14 cellular contexts compared by ENCODE assay signal in the genomic region with DNA sequence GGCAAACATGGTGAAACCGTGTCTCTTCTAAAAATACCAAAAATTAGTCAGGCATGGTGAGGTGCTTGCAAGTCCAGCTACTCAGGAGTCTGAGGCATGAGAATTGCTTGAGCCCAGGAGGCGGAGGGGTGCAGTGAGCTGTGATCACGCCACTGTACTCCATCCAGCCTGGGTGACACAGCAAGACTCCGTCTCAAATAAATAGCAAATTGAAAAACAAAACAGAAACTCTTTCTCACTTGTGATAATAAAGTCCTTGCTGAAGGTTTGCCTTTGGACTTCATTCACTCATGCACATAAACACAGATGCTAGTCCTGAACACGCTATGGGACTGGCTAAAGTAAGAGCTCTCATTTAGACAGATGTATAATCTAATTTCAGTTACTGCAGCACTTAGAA. TPM values are rescaled to one million over a fixed set of nuclear protein-coding genes. Genes with fewer than 3 reads are reported as not detected.
DNase-seq lines count a peak whose midpoint lies in the region; ATAC-seq, FAIRE-seq and TF ChIP-seq lines count a peak whose summit lies in the region.
"Had no signal": no experiment of that assay in that cellular context is flagged by ENCODE, and none has a peak within 500 bp of the region (broad histone marks: within the 10 kb centered on the region; RNA-seq: fewer than 3 reads in every experiment).

No MANE protein-coding gene starts in this region.

- H3K79me2 ChIP-seq in HepG2 (ENCODE audit: insufficient read depth, low read length): no peaks in the 10 kb centered on the region

- CTCF ChIA-PET in HepG2 (lab: Yijun Ruan, JAX; ENCODE audit: low intra/inter-chr PET ratio, low total read pairs): no interaction called here

- in situ Hi-C loops in HepG2 (cut with HindIII; ENCODE audit: extremely low pct_ligation_motif_present, low pct_unique_long_range_greater_than_20kb): no loop called here

- intact Hi-C loops in HepG2 (cut with micrococcal nuclease; ENCODE audit: unreplicated experiment): no loop called here

- H3K4me1 ChIP-seq in tibial nerve (peaks cover 0 to 32% (median 11%) of the 10 kb centered on the region in 4 donors), HepG2 (ENCODE audit: insufficient read depth, low read length) (peaks cover 8% of the 10 kb centered on the region; the same call in 1 of the 2 replicates)

- no peak for TF ChIP-seq RAD21 in HepG2 (CRISPR knock-in tag; IDR thresholded peaks at IDR 0.05)

- H3K27me3 Mint-ChIP-seq in IgD-negative memory B cell: no peaks in the 10 kb centered on the region
- H3K27me3 Mint-ChIP-seq: natural killer cell treated with Interleukin-12 subunit alpha and Interleukin-12 subunit beta and Interleukin-15 and Interleukin-18, amount 100 ng/mL, for 72 hours had no signal

- TF ChIP-seq EP300 in tibial nerve (IDR thresholded peaks at IDR 0.05) (no peak), HepG2 (IDR thresholded peaks at IDR 0.05; ENCODE audit: low read depth in 2 of 2, low read length in 2 of 2) (no peak), HepG2 (CRISPR knock-in tag; IDR thresholded peaks at IDR 0.05; ENCODE audit: borderline replicate concordance) (no peak)

- no peak overlapping the region for H3K4me3 ChIP-seq in tibial nerve
- no peak overlapping the region for H3K4me3 ChIP-seq in HepG2 (replicated peaks in 1 of 3; ENCODE audit: insufficient read depth in 1 of 3, low read depth in 2 of 3, low read length in 3 of 3)
- H3K4me3 ChIP-seq: thoracic aorta had no signal

- WGBS in tibial nerve, 2 donors: 87 to 91% methylated on average over 5 of the region's 5 CpGs
- WGBS in HepG2 (ENCODE audit: low lambda C conversion rate): 50% methylated on average over 5 of the region's 5 CpGs

- H3K9me3 ChIP-seq in tibial nerve: no peaks in the 10 kb centered on the region
- no peaks in the 10 kb centered on the region for H3K9me3 ChIP-seq in HepG2 (ENCODE audit: low read length)
- H3K9me3 ChIP-seq: thoracic aorta had no signal

- no peaks in the 10 kb centered on the region for H4K20me1 ChIP-seq in HepG2 (ENCODE audit: insufficient read depth, low read length)

- no peak overlapping the region for H2AFZ ChIP-seq in HepG2 (ENCODE audit: low read length)

- POLR2A ChIA-PET in HepG2 (lab: Yijun Ruan, JAX): no interaction called here

- no peak overlapping the region for H3K4me2 ChIP-seq in HepG2 (ENCODE audit: low read depth, low read length)

- H3K4me3 Mint-ChIP-seq in IgD-negative memory B cell: peak overlapping the region; percentile 36 to 87 (median 50)
- H3K4me3 Mint-ChIP-seq: natural killer cell treated with Interleukin-12 subunit alpha and Interleukin-12 subunit beta and Interleukin-15 and Interleukin-18, amount 100 ng/mL, for 72 hours had no signal

- H3K36me3 ChIP-seq in tibial nerve (no peaks in the 10 kb centered on the region), HepG2 (replicated peaks in 1 of 2; ENCODE audit: control insufficient read depth in 1 of 2, insufficient read depth in 2 of 2, low read length in 2 of 2) (no peaks in the 10 kb centered on the region)
- H3K36me3 ChIP-seq: thoracic aorta had no signal

- peaks cover 4% of the 10 kb centered on the region for H3K36me3 Mint-ChIP-seq in IgD-negative memory B cell
- H3K36me3 Mint-ChIP-seq: natural killer cell treated with Interleukin-12 subunit alpha and Interleukin-12 subunit beta and Interleukin-15 and Interleukin-18, amount 100 ng/mL, for 72 hours had no signal

- H3K27ac ChIP-seq in tibial nerve: peak overlapping the region in 3 of 4 donors; percentile 29 to 70 (median 33)
- H3K27ac ChIP-seq in HepG2 (ENCODE audit: extremely low read length, insufficient read depth, low read length): no peak overlapping the region
- H3K27ac ChIP-seq: thoracic aorta had no signal

- DNase-seq in tibial nerve (ENCODE audit: low spot score in 2 of 2) (no peak), HepG2 (ENCODE audit: low spot score) (no peak), NCI-H82 treated with DMSO at 0.1 percent for 48 hours (lab: John Stamatoyannopoulos, UW; ENCODE audit: unreplicated experiment) (no peak)
- DNase-seq in stimulated activated naive CD4-positive, alpha-beta T cell (lab: John Stamatoyannopoulos, UW): no peak
- DNase-seq: activated CD4-positive, alpha-beta T cell treated with anti-CD3 and anti-CD28 coated beads for 1 hour; activated naive CD4-positive, alpha-beta T cell treated with anti-CD3 and anti-CD28 coated beads, Interleukin-2, amount 50 U/mL, for 16 hours; effector memory CD4-positive, alpha-beta T cell; HCEC 1CT; NCI-H1105 treated with DMSO at 0.1 percent for 48 hours had no signal

- H3K27me3 ChIP-seq in tibial nerve: no peaks in the 10 kb centered on the region
- no peaks in the 10 kb centered on the region for H3K27me3 ChIP-seq in HepG2 (ENCODE audit: control insufficient read depth in 1 of 2, insufficient read depth in 2 of 2, low read length in 2 of 2)

- ATAC-seq in GM19395 (IDR thresholded peaks at IDR 0.05; ENCODE audit: unreplicated experiment) (peak; percentile 71), HG02884 (IDR thresholded peaks at IDR 0.05; ENCODE audit: unreplicated experiment) (peak; percentile 60), HepG2 (no peak)
- ATAC-seq: natural killer cell treated with Interleukin-12 subunit alpha and Interleukin-12 subunit beta and Interleukin-15 and Interleukin-18, amount 100 ng/mL, for 72 hours had no signal

- TF ChIP-seq CTCF in tibial nerve (IDR thresholded peaks at IDR 0.05) (no peak), HepG2 (CRISPR knock-in tag; IDR thresholded peaks at IDR 0.05) (no peak)

- no peaks in the 10 kb centered on the region for H3K9me3 Mint-ChIP-seq in IgD-negative memory B cell

- peaks cover 31 to 45% (median 31%) of the 10 kb centered on the region in 3 donors for H3K4me1 Mint-ChIP-seq in IgD-negative memory B cell

- no TSS peak for BruUV-seq in HepG2 (replicated peaks; lab: Mats Ljungman, UMichigan)

- no peak for FAIRE-seq in HepG2 (lab: Jason Lieb, UNC)

- TF ChIP-seq POLR2A in tibial nerve (IDR thresholded peaks at IDR 0.05) (no peak), HepG2 (IDR thresholded peaks at IDR 0.05; ENCODE audit: insufficient read depth in 1 of 2, low read depth in 2 of 2, low read length in 2 of 2) (no peak)

- H3K9ac ChIP-seq in HepG2 (ENCODE audit: insufficient read depth, low read depth, low read length): no peak overlapping the region

- peak overlapping the region; percentile 55 to 85 (median 60) for H3K27ac Mint-ChIP-seq in IgD-negative memory B cell
- H3K27ac Mint-ChIP-seq: natural killer cell treated with Interleukin-12 subunit alpha and Interleukin-12 subunit beta and Interleukin-15 and Interleukin-18, amount 100 ng/mL, for 72 hours had no signal

TF ChIP-seq in HepG2, 621 proteins besides CTCF, POLR2A, EP300 and RAD21 (continues in another document):
- TF ChIP-seq, protein P1, sequence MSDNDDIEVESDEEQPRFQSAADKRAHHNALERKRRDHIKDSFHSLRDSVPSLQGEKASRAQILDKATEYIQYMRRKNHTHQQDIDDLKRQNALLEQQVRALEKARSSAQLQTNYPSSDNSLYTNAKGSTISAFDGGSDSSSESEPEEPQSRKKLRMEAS (IDR thresholded peaks at IDR 0.05): no peak
- TF ChIP-seq ZNF816 (CRISPR knock-in tag; IDR thresholded peaks at IDR 0.05; ENCODE audit: borderline replicate concordance): no peak
- no peak for TF ChIP-seq ZNF678 (CRISPR knock-in tag; IDR thresholded peaks at IDR 0.05)
- TF ChIP-seq, protein P2, sequence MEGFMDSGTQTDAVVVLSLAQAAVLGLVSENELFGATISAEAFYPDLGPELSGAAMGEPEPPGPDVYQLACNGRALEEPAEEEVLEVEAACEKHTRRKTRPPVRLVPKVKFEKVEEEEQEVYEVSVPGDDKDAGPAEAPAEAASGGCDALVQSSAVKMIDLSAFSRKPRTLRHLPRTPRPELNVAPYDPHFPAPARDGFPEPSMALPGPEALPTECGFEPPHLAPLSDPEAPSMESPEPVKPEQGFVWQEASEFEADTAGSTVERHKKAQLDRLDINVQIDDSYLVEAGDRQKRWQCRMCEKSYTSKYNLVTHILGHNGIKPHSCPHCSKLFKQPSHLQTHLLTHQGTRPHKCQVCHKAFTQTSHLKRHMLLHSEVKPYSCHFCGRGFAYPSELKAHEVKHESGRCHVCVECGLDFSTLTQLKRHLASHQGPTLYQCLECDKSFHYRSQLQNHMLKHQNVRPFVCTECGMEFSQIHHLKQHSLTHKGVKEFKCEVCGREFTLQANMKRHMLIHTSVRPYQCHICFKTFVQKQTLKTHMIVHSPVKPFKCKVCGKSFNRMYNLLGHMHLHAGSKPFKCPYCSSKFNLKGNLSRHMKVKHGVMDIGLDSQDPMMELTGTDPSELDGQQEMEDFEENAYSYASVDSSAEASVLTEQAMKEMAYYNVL (CRISPR knock-in tag; IDR thresholded peaks at IDR 0.05; ENCODE audit: borderline replicate concordance): no peak

RNA-seq across cellular contexts. Expression of gene ANK3, which starts 37.6 kb away (rescaled TPM):
- polyA plus RNA-seq in IgD-negative memory B cell: 19.5 TPM
- total RNA-seq in tibial nerve: 100 to 1,000 TPM in 3 of 4 donors, 10 to 100 TPM in 1; 86.3 to 224 (median 139) TPM
- total RNA-seq in HepG2 (2016; rRNA removed; fragmentation: Illumina TruSeq; extraction: Trizol): not detected in 2 replicates
- total RNA-seq in HepG2 (2016; cell fraction: cytosol; rRNA removed; fragmentation: Illumina TruSeq; extraction: Trizol; ENCODE audit: low read depth): not detected in 2 replicates
- total RNA-seq in HepG2 (2016; cell fraction: insoluble cytoplasmic fraction; rRNA removed; fragmentation: Illumina TruSeq; extraction: Trizol): 0.39 TPM in 1 of 2 replicates, not detected in the other
- not detected in 2 replicates for total RNA-seq in HepG2 (2016; cell fraction: membrane; rRNA removed; fragmentation: Illumina TruSeq; extraction: Trizol)
- not detected in 2 replicates for total RNA-seq in HepG2 (2016; cell fraction: nucleus; rRNA removed; fragmentation: Illumina TruSeq; extraction: Trizol)
- not detected in 2 replicates for polyA plus RNA-seq in HepG2 (2011; rRNA removed)
- polyA plus RNA-seq in HepG2 (2011; cell fraction: cytosol; rRNA removed): not detected in 2 replicates
- not detected in 2 replicates for polyA plus RNA-seq in HepG2 (2011; cell fraction: nucleus; rRNA removed)
- not detected in 2 replicates for polyA plus RNA-seq in HepG2 (2012)
- not detected in 2 replicates for polyA plus RNA-seq in HepG2 (2016; cell fraction: cytosol; fragmentation: Illumina TruSeq; extraction: Trizol; ENCODE audit: low read depth)
- not detected in 2 replicates for polyA plus RNA-seq in HepG2 (2016; cell fraction: insoluble cytoplasmic fraction; fragmentation: Illumina TruSeq; extraction: Trizol; ENCODE audit: low read depth)
- not detected in 2 replicates for polyA plus RNA-seq in HepG2 (2016; cell fraction: membrane; fragmentation: Illumina TruSeq; extraction: Trizol; ENCODE audit: low read depth)
- not detected in 2 replicates for polyA plus RNA-seq in HepG2 (2016; cell fraction: nucleus; fragmentation: Illumina TruSeq; extraction: Trizol; ENCODE audit: insufficient read depth, low read depth)
- 10.7 TPM in 1 of 2 replicates, not detected in the other for polyA minus RNA-seq in HepG2 (2011; rRNA and poly(A)+ RNA removed; ENCODE audit: low replicate concordance)
- polyA minus RNA-seq in HepG2 (2011; cell fraction: cytosol; rRNA and poly(A)+ RNA removed): not detected in 2 replicates
- polyA minus RNA-seq in HepG2 (2011; cell fraction: nucleus; rRNA and poly(A)+ RNA removed): not detected in 2 replicates

Comparison
In these comparisons a context has a peak if more than half of its experiments do, and no peak if none do; other contexts are left out.
1. RNA of gene ANK3, which starts 37.6 kb away (total RNA-seq): 86.3 to 224 TPM in tibial nerve; 0.39 TPM in HepG2; every median in the first group is over 10 times any median in the second.